8 cellular contexts compared by ENCODE assay signal in genomic region chr6:157323924-157324276, GRCh38. TPM values are rescaled to one million over a fixed set of nuclear protein-coding genes. Genes with fewer than 3 reads are reported as not detected.
A peak's percentile ranks its signal among the peaks of the same experiment; 100 is the strongest.
DNase-seq lines count a peak whose midpoint lies in the region; TF ChIP-seq lines count a peak whose summit lies in the region.

No MANE protein-coding gene starts in this region.

- peak; percentile 57 for DNase-seq in D341Med (ENCODE audit: low spot score)
- peak; percentile 92 for DNase-seq in GM23248
- peak; percentile 78 for DNase-seq in NCI-H226
- DNase-seq in amniotic epithelial cell (ENCODE audit: low read depth), result peak; percentile 77
- peak; percentile 85 for DNase-seq in right atrium auricular region (ENCODE audit: low spot score)
- peak; percentile 73 for DNase-seq in renal cortical epithelial cell (ENCODE audit: low read depth)
- no peak for DNase-seq in hippocampal formation (lab: John Stamatoyannopoulos, UW)
- DNase-seq in erythroblast (lab: John Stamatoyannopoulos, UW), result no peak

- in situ Hi-C loops in GM23248 (cut with MboI), result no loop called here

- peak overlapping the region; percentile 92 for H3K4me2 ChIP-seq in GM23248 (ENCODE audit: unreplicated experiment)

- peak overlapping the region; percentile 98 for H2AFZ ChIP-seq in GM23248

- H3K9me3 ChIP-seq in GM23248 (ENCODE audit: low read depth), result no peaks in the 10 kb centered on the region
- H3K9me3 ChIP-seq in right atrium auricular region, result no peaks in the 10 kb centered on the region

- H3K27ac ChIP-seq in GM23248 (peak overlapping the region; percentile 78), right atrium auricular region (peak overlapping the region; percentile 95 to 97)

- no peaks in the 10 kb centered on the region for H4K20me1 ChIP-seq in GM23248 (ENCODE audit: insufficient read depth)

- H3K27me3 ChIP-seq in GM23248 (replicated peaks; ENCODE audit: insufficient read depth) (no peaks in the 10 kb centered on the region), right atrium auricular region (no peaks in the 10 kb centered on the region)

- no peaks in the 10 kb centered on the region for H3K9me2 ChIP-seq in GM23248 (ENCODE audit: insufficient read depth)

- H3K4me1 ChIP-seq in GM23248 (ENCODE audit: insufficient read depth), result peaks cover 24% of the 10 kb centered on the region
- H3K4me1 ChIP-seq in right atrium auricular region, result peaks cover 0 to 26% of the 10 kb centered on the region in 2 donors

- peak in 1 of 2 donors; percentile 43 for TF ChIP-seq CTCF in right atrium auricular region (IDR thresholded peaks at IDR 0.05)

- 1 to 2% methylated on average over 21 of the region's 21 CpGs for WGBS in GM23248 (ENCODE audit: low coverage in 1 of 2, low lambda C conversion rate in 2 of 2, missing lambda C conversion rate in 2 of 2), 2 experiments

- H3K79me2 ChIP-seq in GM23248 (ENCODE audit: insufficient read depth), result peaks cover 16% of the 10 kb centered on the region

- H3K4me3 ChIP-seq in GM23248 (peak overlapping the region; percentile 97), right atrium auricular region (peak overlapping the region; percentile 71 to 85)

- H3F3A ChIP-seq in GM23248 (ENCODE audit: insufficient read depth), result peaks cover 18% of the 10 kb centered on the region

- H3K36me3 ChIP-seq in GM23248 (ENCODE audit: low read depth), result 0 out of 2 replicates have a peak, but pooled peaks cover 2% of the 10 kb centered on the region
- H3K36me3 ChIP-seq in right atrium auricular region, result peaks cover 5% of the 10 kb centered on the region

- peak overlapping the region; percentile 87 for H3K9ac ChIP-seq in GM23248

- no peak for TF ChIP-seq POLR2A in erythroblast (IDR thresholded peaks at IDR 0.05; ENCODE audit: low read length)

RNA-seq across cellular contexts. Expression of gene TMEM242, which starts 0.6 kb away (rescaled TPM):
- total RNA-seq in GM23248 (2014; rRNA removed; shearing (Covaris generic)), result 6.4 and 7.5 TPM in 2 replicates
- polyA plus RNA-seq in GM23248 (2016; fragmentation: Nextera tagmentation; extraction: Ambion mirVana), result 14.5 TPM in 2 replicates
- 1 to 10 TPM; 4.9 to 6.2 TPM for total RNA-seq in right atrium auricular region
- 5.2 and 8.6 TPM in 2 replicates for total RNA-seq in renal cortical epithelial cell

RNA-seq across cellular contexts. Expression of gene ZDHHC14, which starts 57.1 kb away (rescaled TPM):
- 4.5 and 5.3 TPM in 2 replicates for total RNA-seq in GM23248 (2014; rRNA removed; shearing (Covaris generic))
- 0.94 and 1.4 TPM in 2 replicates for polyA plus RNA-seq in GM23248 (2016; fragmentation: Nextera tagmentation; extraction: Ambion mirVana)
- total RNA-seq in right atrium auricular region (10 to 100 TPM; 13.0 to 19.1 TPM), renal cortical epithelial cell (3.0 and 5.3 TPM in 2 replicates)

Comparison
In these comparisons a context has a peak if more than half of its experiments do, and no peak if none do; other contexts are left out.
1. DNase-seq: peak in D341Med (single experiment), GM23248 (single experiment), NCI-H226 (single experiment), amniotic epithelial cell (single experiment), right atrium auricular region (single experiment) and renal cortical epithelial cell (single experiment); none in hippocampal formation (0 of 2) and erythroblast (0 of 2).